In the genomic region with DNA sequence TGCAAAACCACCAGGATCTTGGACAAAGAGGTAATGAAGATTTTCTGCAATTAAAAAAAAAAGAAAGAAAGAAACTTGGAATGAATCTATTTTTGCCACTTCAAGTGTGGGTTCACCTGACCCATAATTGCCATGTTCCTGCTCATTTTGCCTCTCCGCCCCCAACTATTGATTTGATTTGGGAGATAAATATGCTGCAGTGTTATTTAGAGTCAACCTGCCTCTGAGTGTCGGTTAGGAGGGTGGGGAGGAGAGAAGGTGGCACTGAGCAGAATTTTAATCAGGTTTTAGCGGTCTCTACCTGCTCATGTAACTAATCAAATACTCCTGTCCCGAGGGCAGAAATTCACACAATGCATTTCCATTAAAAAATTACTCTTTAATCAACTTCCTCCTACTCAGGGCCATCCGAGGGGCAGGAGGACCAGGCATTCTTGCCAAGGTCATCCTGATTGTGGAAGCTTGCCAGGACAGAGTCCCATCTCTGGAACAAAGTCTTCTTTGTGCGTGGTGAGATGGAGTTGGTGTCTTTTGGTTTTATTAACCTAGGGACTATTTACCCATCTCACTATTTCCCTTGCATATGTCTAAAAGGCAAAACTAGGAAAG, we compare ENCODE assay signal across 13 cellular contexts.
"Had no signal": no experiment of that assay in that cellular context is flagged by ENCODE, and none has a peak within 500 bp of the region (broad histone marks: within the 10 kb centered on the region; RNA-seq: fewer than 3 reads in every experiment).

No MANE protein-coding gene starts in this region.

- H3K9me3 ChIP-seq: esophagus muscularis mucosa, gastroesophageal sphincter, heart right ventricle, left ventricle myocardium inferior, tibial nerve, uterus had no signal

- ATAC-seq: gastroesophageal sphincter; heart right ventricle; stimulated activated naive B cell treated with anti-CD40 and anti-IgM and Interleukin-4, amounts not matched to agents 10 μg/mL and 1 μg/mL and 100 μg/mL, for 72 hours had no signal

- H3K4me3 ChIP-seq: esophagus muscularis mucosa, gastroesophageal sphincter, heart right ventricle, left ventricle myocardium inferior, tibial nerve, uterus had no signal

- H3K36me3 ChIP-seq: esophagus muscularis mucosa, gastroesophageal sphincter, heart right ventricle, left ventricle myocardium inferior, tibial nerve, uterus, WERI-Rb-1 had no signal

- H3K4me1 ChIP-seq: esophagus muscularis mucosa, gastroesophageal sphincter, uterus had no signal

- DNase-seq: activated CD4-positive, alpha-beta T cell treated with anti-CD3 and anti-CD28 coated beads for 1 hour; effector memory CD4-positive, alpha-beta T cell; heart right ventricle; left ventricle myocardium inferior; mammary epithelial cell; naive B cell; stimulated activated naive B cell treated with anti-CD40 and anti-IgM and Interleukin-4, amounts not matched to agents 10 μg/mL and 1 μg/mL and 100 μg/mL, for 72 hours; T-helper 2 cell; uterus; WERI-Rb-1 had no signal

- H3K27me3 ChIP-seq: tibial nerve, uterus had no signal

- H3K27ac ChIP-seq: esophagus muscularis mucosa, gastroesophageal sphincter, heart right ventricle, left ventricle myocardium inferior, tibial nerve, uterus, WERI-Rb-1 had no signal
